In genomic region chr4:40918330-40918729, GRCh38 we compare ENCODE assay signal across 8 cellular contexts.
A peak's percentile ranks its signal among the peaks of the same experiment; 100 is the strongest.
DNase-seq lines count a peak whose midpoint lies in the region; ATAC-seq, FAIRE-seq and TF ChIP-seq lines count a peak whose summit lies in the region.

No MANE protein-coding gene starts in this region.

- no peaks in the 10 kb centered on the region for H3K27me3 ChIP-seq in tibial artery

- H3K36me3 ChIP-seq in SK-N-MC (ENCODE audit: insufficient read depth, low read length) (no peaks in the 10 kb centered on the region), tibial artery (peaks cover 0 to 11% (median 0%) of the 10 kb centered on the region in 3 donors)

- intact Hi-C loops in Right ventricle myocardium superior (cut with DNase I) (no loop called here), tibial artery (cut with DNase I; ENCODE audit: low total_unique reads) (no loop called here)

- H3K4me3 ChIP-seq in SK-N-MC (peak overlapping the region; percentile 15), tibial artery (no peak overlapping the region)

- TF ChIP-seq CTCF in tibial artery (IDR thresholded peaks at IDR 0.05) (no peak), D721Med (IDR thresholded peaks at IDR 0.05; ENCODE audit: insufficient read depth, missing control alignments) (no peak)

- no peak for FAIRE-seq in D721Med (lab: Jason Lieb, UNC)

- peak; percentile 93 for ATAC-seq in Right ventricle myocardium superior (ENCODE audit: poor library complexity)

- H3K9me3 ChIP-seq in SK-N-MC (ENCODE audit: low read depth, low read length), result no peaks in the 10 kb centered on the region
- H3K9me3 ChIP-seq in tibial artery, result no peaks in the 10 kb centered on the region

- peaks cover 0 to 66% (median 48%) of the 10 kb centered on the region in 4 donors for H3K4me1 ChIP-seq in tibial artery

- H3K27ac ChIP-seq in SK-N-MC (peak overlapping the region; percentile 92), tibial artery (peak overlapping the region; percentile 72 to 78)

- DNase-seq in NCI-H1105 treated with DMSO at 0.1 percent for 48 hours (lab: John Stamatoyannopoulos, UW), result peak; percentile 67
- DNase-seq in NCI-H1105 (lab: John Stamatoyannopoulos, UW), result no peak
- no peak for DNase-seq in SK-N-MC (ENCODE audit: low read depth, low spot score)
- DNase-seq in Right ventricle myocardium superior, result peak; percentile 78
- peak; percentile 91 to 93 for DNase-seq in tibial artery
- no peak for DNase-seq in NCI-H748 (lab: John Stamatoyannopoulos, UW; ENCODE audit: unreplicated experiment)
- DNase-seq in stimulated activated CD4-positive, alpha-beta T cell treated with anti-CD3 and anti-CD28 coated beads, Interleukin-4, amount 100 ng/mL, for 4 hours, result no peak
- DNase-seq in D721Med (ENCODE audit: insufficient read length, low spot score), result no peak

- peak overlapping the region; percentile 23 for H3K9ac ChIP-seq in SK-N-MC (ENCODE audit: insufficient read length)

Comparison
In these comparisons a context has a peak if more than half of its experiments do, and no peak if none do; other contexts are left out.
1. DNase-seq: peak in NCI-H1105 treated with DMSO at 0.1 percent for 48 hours (single experiment), Right ventricle myocardium superior (single experiment) and tibial artery (2 of 2); none in NCI-H1105 (single experiment), SK-N-MC (single experiment), NCI-H748 (single experiment), stimulated activated CD4-positive, alpha-beta T cell treated with anti-CD3 and anti-CD28 coated beads, Interleukin-4, amount 100 ng/mL, for 4 hours (0 of 2) and D721Med (single experiment).